17 cellular contexts compared by ENCODE assay signal in genomic region chr9:72925126-72925810, GRCh38. TPM values are rescaled to one million over a fixed set of nuclear protein-coding genes. Genes with fewer than 3 reads are reported as not detected.
DNase-seq lines count a peak whose midpoint lies in the region; ATAC-seq and TF ChIP-seq lines count a peak whose summit lies in the region.
"Had no signal": no experiment of that assay in that cellular context is flagged by ENCODE, and none has a peak within 500 bp of the region (broad histone marks: within the 10 kb centered on the region; RNA-seq: fewer than 3 reads in every experiment).

No MANE protein-coding gene starts in this region.

- H3K36me3 ChIP-seq in subcutaneous abdominal adipose tissue (ENCODE audit: control insufficient read depth in 5 of 5, insufficient read depth in 5 of 5, low read length in 5 of 5) (peaks cover 0 to 32% (median 3%) of the 10 kb centered on the region in 5 donors), endodermal cell (ENCODE audit: control insufficient read depth, insufficient read depth, low read length) (no peaks in the 10 kb centered on the region)
- H3K36me3 ChIP-seq: MG63 had no signal

- H3K4me1 ChIP-seq in subcutaneous abdominal adipose tissue (ENCODE audit: control insufficient read depth in 5 of 5, insufficient read depth in 5 of 5, low read length in 5 of 5), result peaks cover 0 to 19% (median 8%) of the 10 kb centered on the region in 5 donors
- no peaks in the 10 kb centered on the region for H3K4me1 ChIP-seq in endodermal cell (ENCODE audit: control insufficient read depth, insufficient read depth, low read length)

- H3K36me3 Mint-ChIP-seq in endodermal cell (ENCODE audit: low read depth), result no peaks in the 10 kb centered on the region

- no peak for TF ChIP-seq CTCF in endodermal cell (conservative IDR thresholded peaks at IDR 0.05)

- 90 to 100% methylated on average over 2 to 6 of the region's 6 CpGs for WGBS in endodermal cell (ENCODE audit: insufficient coverage in 1 of 2, insufficient read length in 1 of 2), 2 experiments

- no peak overlapping the region for H3K4me3 Mint-ChIP-seq in endodermal cell
- H3K4me3 Mint-ChIP-seq: activated CD4-positive, alpha-beta T cell treated with anti-CD3 and anti-CD28 coated beads, Interleukin-2, amount 10 ng/mL, durations not matched to agents 7 days and 5 days; activated T-helper 1 cell treated with anti-CD3 and anti-CD28 coated beads, Interleukin-12 subunit alpha, Interleukin-12 subunit beta, Interleukin-2, Interleukin-4 antibody, amounts not matched to agents 30 ng/mL and 10 ng/mL and 1 ng/mL, durations not matched to agents 14 hours and 24 hours and 36 hours; nephron progenitor cell had no signal

- no peaks in the 10 kb centered on the region for H3K27me3 ChIP-seq in subcutaneous abdominal adipose tissue (ENCODE audit: control insufficient read depth in 5 of 5, insufficient read depth in 4 of 5, low read length in 5 of 5)
- H3K27me3 ChIP-seq in endodermal cell (ENCODE audit: control insufficient read depth, insufficient read depth, low read length, poor library complexity, severe bottlenecking), result no peaks in the 10 kb centered on the region
- H3K27me3 ChIP-seq: MG63 had no signal

- no peaks in the 10 kb centered on the region for H3K9me3 ChIP-seq in subcutaneous abdominal adipose tissue (ENCODE audit: control insufficient read depth in 5 of 5, low read length in 5 of 5)
- no peaks in the 10 kb centered on the region for H3K9me3 ChIP-seq in endodermal cell (ENCODE audit: control insufficient read depth, low read length)
- H3K9me3 ChIP-seq: MG63 had no signal

- no peak overlapping the region for H3K27ac Mint-ChIP-seq in endodermal cell
- H3K27ac Mint-ChIP-seq: activated CD4-positive, alpha-beta T cell treated with anti-CD3 and anti-CD28 coated beads, Interleukin-2, amount 10 ng/mL, durations not matched to agents 7 days and 5 days; activated T-helper 1 cell treated with anti-CD3 and anti-CD28 coated beads, Interleukin-12 subunit alpha, Interleukin-12 subunit beta, Interleukin-2, Interleukin-4 antibody, amounts not matched to agents 30 ng/mL and 10 ng/mL and 1 ng/mL, durations not matched to agents 14 hours and 24 hours and 36 hours; nephron progenitor cell had no signal

- H3K4me1 Mint-ChIP-seq in endodermal cell, result no peaks in the 10 kb centered on the region
- H3K4me1 Mint-ChIP-seq: activated CD4-positive, alpha-beta T cell treated with anti-CD3 and anti-CD28 coated beads, Interleukin-2, amount 10 ng/mL, durations not matched to agents 7 days and 5 days; nephron progenitor cell had no signal

- H3K9me3 Mint-ChIP-seq in endodermal cell, result no peaks in the 10 kb centered on the region
- H3K9me3 Mint-ChIP-seq: activated CD4-positive, alpha-beta T cell treated with anti-CD3 and anti-CD28 coated beads, Interleukin-2, amount 10 ng/mL, durations not matched to agents 7 days and 5 days; activated T-helper 1 cell treated with anti-CD3 and anti-CD28 coated beads, Interleukin-12 subunit alpha, Interleukin-12 subunit beta, Interleukin-2, Interleukin-4 antibody, amounts not matched to agents 30 ng/mL and 10 ng/mL and 1 ng/mL, durations not matched to agents 14 hours and 24 hours and 36 hours; nephron progenitor cell had no signal

- no peak overlapping the region for H3K4me3 ChIP-seq in subcutaneous abdominal adipose tissue (ENCODE audit: low read depth in 1 of 5, low read length in 5 of 5)
- no peak overlapping the region for H3K4me3 ChIP-seq in endodermal cell (ENCODE audit: low read length)
- H3K4me3 ChIP-seq: MG63, smooth muscle cell had no signal

- peak overlapping the region; percentile 55 for H3K27ac ChIP-seq in subcutaneous abdominal adipose tissue (ENCODE audit: low read depth, low read length)
- H3K27ac ChIP-seq in endodermal cell (ENCODE audit: low read depth, low read length), result no peak overlapping the region

- no peaks in the 10 kb centered on the region for H3K27me3 Mint-ChIP-seq in endodermal cell (ENCODE audit: insufficient read depth)
- H3K27me3 Mint-ChIP-seq: activated CD4-positive, alpha-beta T cell treated with anti-CD3 and anti-CD28 coated beads, Interleukin-2, amount 10 ng/mL, durations not matched to agents 7 days and 5 days had no signal

- no peak overlapping the region for H3K9ac ChIP-seq in subcutaneous abdominal adipose tissue (ENCODE audit: low read length in 5 of 5)
- H3K9ac ChIP-seq in endodermal cell (ENCODE audit: extremely low read depth, low read length, poor library complexity, severe bottlenecking), result no peak overlapping the region

- no peak for ATAC-seq in HG02571 (IDR thresholded peaks at IDR 0.05; ENCODE audit: unreplicated experiment)

- DNase-seq in HT1080 (ENCODE audit: low read depth) (peak; percentile 6), SKM-1 treated with dmso at 0.1 percent for 144 hours (lab: John Stamatoyannopoulos, UW; ENCODE audit: unreplicated experiment) (peak; percentile 22), foreskin melanocyte (peak; percentile 76), NCI-H82 treated with DMSO at 0.1 percent for 48 hours (lab: John Stamatoyannopoulos, UW; ENCODE audit: unreplicated experiment) (no peak), endodermal cell (no peak)
- DNase-seq: activated CD4-positive, alpha-beta T cell treated with anti-CD3 and anti-CD28 coated beads, Interleukin-2, amount 10 ng/mL, durations not matched to agents 7 days and 5 days; effector CD4-positive, alpha-beta T cell; HCEC 1CT; head of caudate nucleus; kidney glomerular epithelial cell; MG63; nephron progenitor cell; T-helper 2 cell had no signal

RNA-seq across cellular contexts. Expression of gene ALDH1A1, which starts 27.6 kb away (rescaled TPM):
- 0.14 and 0.17 TPM in 2 replicates for total RNA-seq in HT1080 (2014; rRNA removed; shearing (Covaris generic))
- polyA plus RNA-seq in HT1080 (2015; cell fraction: cytosol; rRNA removed), result 0.06 TPM in 1 of 2 replicates, not detected in the other
- polyA plus RNA-seq in HT1080 (2015; cell fraction: nucleus; rRNA removed), result not detected in 2 replicates
- 1 to 10 TPM; 3.5 to 4.6 TPM for total RNA-seq in endodermal cell
- 1.8 TPM for polyA plus RNA-seq in endodermal cell (2013, experiment 1 of 2)
- polyA plus RNA-seq in endodermal cell (2013, experiment 2 of 2), result 1.2 TPM
- total RNA-seq: activated CD4-positive, alpha-beta T cell treated with anti-CD3 and anti-CD28 coated beads, Interleukin-2, amount 10 ng/mL, durations not matched to agents 7 days and 5 days; activated T-helper 1 cell treated with anti-CD3 and anti-CD28 coated beads, Interleukin-12 subunit alpha, Interleukin-12 subunit beta, Interleukin-2, Interleukin-4 antibody, amounts not matched to agents 30 ng/mL and 10 ng/mL and 1 ng/mL, durations not matched to agents 14 hours and 24 hours and 36 hours had no signal

Comparison
In these comparisons a context has a peak if more than half of its experiments do, and no peak if none do; other contexts are left out.
1. DNase-seq: peak in HT1080 (single experiment), SKM-1 treated with dmso at 0.1 percent for 144 hours (single experiment) and foreskin melanocyte (single experiment); none in NCI-H82 treated with DMSO at 0.1 percent for 48 hours (single experiment) and endodermal cell (single experiment).